In genomic region chr2:189826039-189826438, GRCh38 we compare ENCODE assay signal across 22 cellular contexts.
"Had no signal": no experiment of that assay in that cellular context is flagged by ENCODE, and none has a peak within 500 bp of the region (broad histone marks: within the 10 kb centered on the region; RNA-seq: fewer than 3 reads in every experiment).

No MANE protein-coding gene starts in this region.

- H3K9me3 ChIP-seq: ascending aorta had no signal

- DNase-seq: activated CD4-positive, alpha-beta memory T cell treated with anti-CD3 and anti-CD28 coated beads, Interleukin-2, amount 10 ng/mL, durations not matched to agents 7 days and 5 days; activated CD4-positive, alpha-beta T cell treated with anti-CD3 and anti-CD28 coated beads for 1 hour; activated CD4-positive, alpha-beta T cell treated with anti-CD3 and anti-CD28 coated beads for 4 hours; activated CD4-positive, alpha-beta T cell treated with anti-CD3 and anti-CD28 coated beads, Interleukin-2, amount 10 ng/mL, durations not matched to agents 7 days and 5 days; activated CD4-positive, alpha-beta T cell treated with anti-CD3 and anti-CD28 coated beads, Interleukin-2, amount 50 U/mL, for 4 hours; activated CD8-positive, alpha-beta memory T cell treated with anti-CD3 and anti-CD28 coated beads, Interleukin-2, amount 50 U/mL, for 48 hours; activated effector memory CD4-positive, alpha-beta T cell treated with Interleukin-2 at 50 U/mL for 16 hours; activated gamma-delta T cell treated with Interleukin-2 at 50 U/mL for 16 hours; activated naive CD4-positive, alpha-beta T cell treated with Interleukin-2 at 50 U/mL for 16 hours; activated naive CD8-positive, alpha-beta T cell treated with anti-CD3 and anti-CD28 coated beads, Interleukin-2, amount 10 ng/mL, durations not matched to agents 7 days and 5 days; activated T-cell treated with anti-CD3 and anti-CD28 coated beads for 4 hours; activated T-cell treated with anti-CD3 and anti-CD28 coated beads, Interleukin-2, amount 50 U/mL, for 24 hours; activated T-cell treated with anti-CD3 and anti-CD28 coated beads, Interleukin-2, amount 50 U/mL, for 72 hours; cortex of kidney; dermis blood vessel endothelial cell; effector CD4-positive, alpha-beta T cell; foreskin fibroblast; head of caudate nucleus; T-helper 2 cell had no signal

- H3K4me1 ChIP-seq: ascending aorta had no signal

- H3K4me3 ChIP-seq: ascending aorta had no signal

- H3K36me3 ChIP-seq: ascending aorta had no signal

- ATAC-seq: activated naive CD4-positive, alpha-beta T cell treated with anti-CD3 and anti-CD28 coated beads, Interleukin-2, amount 50 U/mL, for 72 hours; activated T-cell treated with anti-CD3 and anti-CD28 coated beads, Interleukin-2, amount 50 U/mL, for 72 hours had no signal

- H3K27me3 ChIP-seq: ascending aorta had no signal

- H3K27ac ChIP-seq: ascending aorta, epithelial cell of prostate had no signal
